ENCODE assay signal across 1 cellular context in genomic region chr5:133247881-133248642, GRCh38.
TF ChIP-seq lines count a peak whose summit lies in the region.

No MANE protein-coding gene starts in this region.

TF ChIP-seq in IMR-90, 13 proteins besides CTCF, POLR2A, EP300 and RAD21 (continued from another document):
- no peak for TF ChIP-seq ELK1 (IDR thresholded peaks at IDR 0.05; ENCODE audit: borderline replicate concordance, low read depth, low read length)
TF ChIP-seq in IMR-90: peak in this region for 1.
